In the genomic region with DNA sequence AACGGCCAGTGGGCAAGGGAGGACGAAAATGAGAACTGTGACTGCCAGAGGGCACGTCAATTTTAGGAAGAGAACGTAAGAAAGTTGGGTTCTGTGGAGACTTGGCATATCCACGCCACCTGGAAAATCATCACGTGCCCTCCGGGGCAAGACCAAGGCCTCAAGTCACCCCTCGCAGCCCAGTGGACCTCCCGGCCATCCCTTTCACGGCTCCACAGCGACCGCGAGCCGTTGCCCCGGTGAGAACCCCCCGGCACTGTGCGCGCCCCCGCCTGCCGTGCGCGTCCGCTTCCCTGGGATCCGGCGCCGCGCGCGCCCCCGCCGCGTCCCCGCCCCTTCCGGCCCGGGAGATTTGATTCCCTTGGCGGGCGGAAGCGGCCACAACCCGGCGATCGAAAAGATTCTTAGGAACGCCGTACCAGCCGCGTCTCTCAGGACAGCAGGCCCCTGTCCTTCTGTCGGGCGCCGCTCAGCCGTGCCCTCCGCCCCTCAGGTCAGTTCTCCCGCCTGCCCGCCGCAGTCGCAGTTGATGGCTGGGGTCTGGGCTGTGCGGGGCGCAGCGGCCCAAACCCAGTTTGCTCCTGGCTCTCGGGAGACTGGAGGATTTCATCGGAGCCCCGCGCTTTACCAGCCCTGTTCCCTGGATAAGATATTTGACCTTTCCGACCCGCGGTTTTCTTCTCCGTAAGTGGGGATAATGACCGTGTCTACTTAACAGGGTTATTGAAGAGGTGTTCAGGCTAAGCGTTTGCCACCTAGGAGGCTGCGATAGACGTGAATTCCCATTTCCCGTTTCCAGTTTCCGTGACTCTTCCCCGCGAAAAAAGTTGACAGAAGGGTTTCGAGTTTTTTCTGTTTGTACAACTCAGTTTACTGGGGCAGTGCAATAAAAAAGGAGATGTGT, we compare ENCODE assay signal across 8 cellular contexts. TPM values are rescaled to one million over a fixed set of nuclear protein-coding genes. Genes with fewer than 3 reads are reported as not detected.
DNase-seq lines count a peak whose midpoint lies in the region; TF ChIP-seq lines count a peak whose summit lies in the region.

A gene (plus strand): TSS at position 381 of the 904 bp plus-strand sequence. CDS start 8,787 bp downstream, outside the sequence.

- no CpG with 5 or more reads among the region's 74 CpGs for WGBS in trophoblast cell (ENCODE audit: extremely low coverage, insufficient coverage, insufficient read length)
- 0% methylated on average over 41 to 54 of the region's 74 CpGs for WGBS in tibial nerve, 2 donors

- no peaks in the 10 kb centered on the region for H3K9me3 ChIP-seq in ES-I3 (ENCODE audit: control insufficient read depth, insufficient read depth, low read length)
- no peaks in the 10 kb centered on the region for H3K9me3 ChIP-seq in cardiac muscle cell (ENCODE audit: low read depth)
- H3K9me3 ChIP-seq in trophoblast cell (ENCODE audit: insufficient read depth, low read depth, low read length) = peaks cover 2% of the 10 kb centered on the region
- H3K9me3 ChIP-seq in tibial nerve = no peaks in the 10 kb centered on the region

- H3K14ac ChIP-seq in trophoblast cell (ENCODE audit: low read length) = peak within 1 kb of the TSS; percentile 94

- H3K4me2 ChIP-seq in trophoblast cell (ENCODE audit: low read length) = peak within 1 kb of the TSS; percentile 87

- peak in 1 of 2 donors; percentile 43 for TF ChIP-seq EP300 in tibial nerve (IDR thresholded peaks at IDR 0.05)

- H3K4me1 ChIP-seq in ES-I3 (ENCODE audit: insufficient read depth, low read length) = no peaks in the 10 kb centered on the region
- peaks cover 4% of the 10 kb centered on the region for H3K4me1 ChIP-seq in cardiac muscle cell (ENCODE audit: low read depth)
- peaks cover 3 to 5% of the 10 kb centered on the region in 2 experiments for H3K4me1 ChIP-seq in trophoblast cell (ENCODE audit: control insufficient read depth in 1 of 2, insufficient read depth in 2 of 2, low read length in 2 of 2)
- H3K4me1 ChIP-seq in tibial nerve = peaks cover 0 to 16% (median 10%) of the 10 kb centered on the region in 4 donors

- no peak within 1 kb of the TSS for H2BK12ac ChIP-seq in trophoblast cell (ENCODE audit: low read length)

- H2AFZ ChIP-seq in trophoblast cell (ENCODE audit: insufficient read depth, low read length, poor library complexity) = peak within 1 kb of the TSS; percentile 96

- DNase-seq in H7 (peak; percentile 99), NB4 (ENCODE audit: low read depth) (peak; percentile 82), T follicular helper cell (ENCODE audit: low read depth) (peak; percentile 70), cardiac muscle cell (ENCODE audit: low read depth in 1 of 2, low spot score in 1 of 2) (peak; percentile 85 to 90), trophoblast cell (peak; percentile 77 to 90), tibial nerve (ENCODE audit: low spot score in 2 of 2) (peak; percentile 44 to 57)
- DNase-seq in activated naive CD8-positive, alpha-beta T cell treated with anti-CD3 and anti-CD28 coated beads, Interleukin-2, amount 50 U/mL, for 16 hours (ENCODE audit: low read depth, low spot score) = peak; percentile 70

- H3K4ac ChIP-seq in trophoblast cell (ENCODE audit: low read depth, low read length) = peak within 1 kb of the TSS; percentile 95

- H4K8ac ChIP-seq in trophoblast cell (ENCODE audit: low read depth, low read length) = peak within 1 kb of the TSS; percentile 94

- H3K18ac ChIP-seq in trophoblast cell (ENCODE audit: low read length) = peak within 1 kb of the TSS; percentile 97

- H3K36me3 ChIP-seq in ES-I3 (ENCODE audit: insufficient read depth, low read length) (no peaks in the 10 kb centered on the region), H7 (replicated peaks; ENCODE audit: control insufficient read depth, insufficient read depth, low read length) (no peaks in the 10 kb centered on the region), cardiac muscle cell (no peaks in the 10 kb centered on the region), trophoblast cell (ENCODE audit: control insufficient read depth in 1 of 2, insufficient read depth in 2 of 2, low read length in 2 of 2) (peaks cover 0 to 2% of the 10 kb centered on the region in 2 experiments), tibial nerve (no peaks in the 10 kb centered on the region)

- no peak for TF ChIP-seq CTCF in NB4 (IDR thresholded peaks at IDR 0.05; ENCODE audit: low read depth, low read length)
- TF ChIP-seq CTCF in cardiac muscle cell (IDR thresholded peaks at IDR 0.05; ENCODE audit: low read depth, low read length) = no peak
- TF ChIP-seq CTCF in tibial nerve (IDR thresholded peaks at IDR 0.05) = no peak

- peak within 1 kb of the TSS; percentile 93 for H4K91ac ChIP-seq in trophoblast cell (ENCODE audit: low read depth, low read length)

- H4K12ac ChIP-seq in trophoblast cell (ENCODE audit: low read depth, low read length) = peak within 1 kb of the TSS; percentile 98

- no peak within 1 kb of the TSS for H3K23ac ChIP-seq in trophoblast cell (ENCODE audit: low read length)

- peaks cover 18% of the 10 kb centered on the region for H3K79me2 ChIP-seq in trophoblast cell (ENCODE audit: control insufficient read depth, insufficient read depth, low read length, poor library complexity)

- H2BK5ac ChIP-seq in trophoblast cell (ENCODE audit: low read depth, low read length, poor library complexity) = peak within 1 kb of the TSS; percentile 81

- H3K9ac ChIP-seq in ES-I3 (ENCODE audit: low read depth, low read length) (peak within 1 kb of the TSS; percentile 98), trophoblast cell (ENCODE audit: low read length) (peak within 1 kb of the TSS; percentile 91)

- peak within 1 kb of the TSS; percentile 89 for H2BK120ac ChIP-seq in trophoblast cell (ENCODE audit: insufficient read depth, low read length, poor library complexity)

- H3K4me3 ChIP-seq in H7 (ENCODE audit: insufficient read depth, low read depth, low read length) (peak within 1 kb of the TSS; percentile 91), NB4 (ENCODE audit: low read depth, low read length) (peak within 1 kb of the TSS; percentile 95), cardiac muscle cell (peak within 1 kb of the TSS; percentile 63), trophoblast cell (ENCODE audit: low read depth, low read length) (peak within 1 kb of the TSS; percentile 92), tibial nerve (peak within 1 kb of the TSS; percentile 44 to 78 (median 76))

- H3K27me3 ChIP-seq in H7 (ENCODE audit: control insufficient read depth, insufficient read depth, low read length) = no peaks in the 10 kb centered on the region
- no peaks in the 10 kb centered on the region for H3K27me3 ChIP-seq in cardiac muscle cell
- no peaks in the 10 kb centered on the region for H3K27me3 ChIP-seq in trophoblast cell (ENCODE audit: insufficient read depth, low read length)
- no peaks in the 10 kb centered on the region for H3K27me3 ChIP-seq in tibial nerve

- peak within 1 kb of the TSS; percentile 96 for H2AK5ac ChIP-seq in trophoblast cell (ENCODE audit: low read length)

- TF ChIP-seq POLR2A in NB4 (IDR thresholded peaks at IDR 0.05; ENCODE audit: extremely low read depth, insufficient read length) (peak; percentile 72), tibial nerve (IDR thresholded peaks at IDR 0.05) (peak in 1 of 2 donors; percentile 24)

- peaks cover 14% of the 10 kb centered on the region for H3K79me1 ChIP-seq in trophoblast cell (ENCODE audit: low read length)

- H3K27ac ChIP-seq in cardiac muscle cell (peak within 1 kb of the TSS; percentile 83), trophoblast cell (ENCODE audit: low read depth, low read length) (peak within 1 kb of the TSS; percentile 91), tibial nerve (peak within 1 kb of the TSS in 3 of 4 donors; percentile 65 to 77 (median 71))

RNA-seq across cellular contexts. Expression of the gene that starts here (rescaled TPM):
- total RNA-seq in H7 (2014; rRNA removed; shearing (Covaris generic)) = 65.2 and 71.4 TPM in 2 replicates
- total RNA-seq in cardiac muscle cell = 6.9 and 17.4 TPM in 2 replicates
- 11.5 and 23.4 TPM in 2 replicates for polyA plus RNA-seq in cardiac muscle cell
- 46.1 and 47.0 TPM in 2 replicates for polyA plus RNA-seq in trophoblast cell (2013)
- total RNA-seq in tibial nerve = 1 to 10 TPM in 1 of 4 donors, under 1 TPM in 2, not detected in 1; 0.22 to 1.2 (median 0.60) TPM

Comparison
In these comparisons a context has a peak if more than half of its experiments do, and no peak if none do; other contexts are left out.
1. Peak in every context shown above with its lines: DNase-seq, H3K4me3 ChIP-seq and H3K27ac ChIP-seq.